20 cellular contexts compared by ENCODE assay signal in the genomic region with DNA sequence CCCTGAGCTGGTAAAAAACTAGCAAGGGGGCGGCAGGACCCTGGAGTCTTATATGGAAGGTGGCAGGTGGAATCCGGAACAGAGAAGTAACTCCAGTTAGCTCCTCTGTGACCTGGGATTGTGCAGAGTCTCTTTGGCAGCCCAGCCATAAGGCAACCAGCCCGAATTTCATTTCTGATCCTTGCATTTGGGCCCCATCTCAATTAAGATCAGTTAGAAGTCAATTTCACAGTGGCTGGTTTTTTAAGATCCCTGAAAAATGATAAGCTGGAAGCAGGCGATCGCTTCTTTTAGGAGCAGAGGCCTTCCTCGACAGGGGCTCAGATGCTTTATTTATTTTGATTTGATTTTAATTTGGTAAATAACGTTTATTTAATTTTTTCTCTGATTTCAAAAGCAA.
DNase-seq lines count a peak whose midpoint lies in the region; ATAC-seq and TF ChIP-seq lines count a peak whose summit lies in the region.
"Had no signal": no experiment of that assay in that cellular context is flagged by ENCODE, and none has a peak within 500 bp of the region (broad histone marks: within the 10 kb centered on the region; RNA-seq: fewer than 3 reads in every experiment).

No MANE protein-coding gene starts in this region.

- no peak overlapping the region for H3K4me2 ChIP-seq in SK-N-SH

- WGBS in SK-N-SH (ENCODE audit: low lambda C conversion rate): 76% methylated on average over 7 of the region's 7 CpGs

- POLR2A ChIA-PET in SK-N-SH (lab: Yijun Ruan, JAX): no interaction called here

- TF ChIP-seq CTCF in SK-N-SH (IDR thresholded peaks at IDR 0.05) (no peak), brain microvascular endothelial cell (IDR thresholded peaks at IDR 0.05; ENCODE audit: low read depth, low read length, missing control alignments) (no peak)

- no peaks in the 10 kb centered on the region for H4K20me1 ChIP-seq in SK-N-SH (ENCODE audit: insufficient read depth)

- no peak for ATAC-seq in SK-N-SH treated with all-trans-retinoic acid at 6 μM for 48 hours
- ATAC-seq: CD8-positive, alpha-beta T cell had no signal

- H3K9me3 ChIP-seq in SK-N-SH: no peaks in the 10 kb centered on the region
- H3K9me3 ChIP-seq: BE2C, Caco-2, HAP-1 had no signal

- in situ Hi-C loops in brain microvascular endothelial cell (cut with HindIII; ENCODE audit: low pct_ligation_motif_present, low sequenced_read_pairs): no loop called here

- H3K27ac ChIP-seq in SK-N-SH (ENCODE audit: low read depth in 2 of 2, low read length in 1 of 2) (no peak overlapping the region), brain microvascular endothelial cell (no peak overlapping the region)
- H3K27ac ChIP-seq: 22Rv1, C4-2B had no signal

- H3K27me3 ChIP-seq in SK-N-SH (ENCODE audit: insufficient read depth) (no peaks in the 10 kb centered on the region), brain microvascular endothelial cell (replicated peaks) (no peaks in the 10 kb centered on the region)
- H3K27me3 ChIP-seq: BE2C had no signal

- no peaks in the 10 kb centered on the region for H3K9me2 ChIP-seq in SK-N-SH

- TF ChIP-seq POLR2A in erythroblast (IDR thresholded peaks at IDR 0.05; ENCODE audit: low read length): no peak

- DNase-seq in SK-N-SH: peak; percentile 32
- DNase-seq in SK-N-DZ (ENCODE audit: low spot score): peak; percentile 55
- DNase-seq in left kidney (ENCODE audit: low read depth, low spot score): peak; percentile 32
- DNase-seq in erythroblast (lab: John Stamatoyannopoulos, UW): no peak
- no peak for DNase-seq in AML-193 (lab: John Stamatoyannopoulos, UW)
- DNase-seq in brain microvascular endothelial cell: no peak
- DNase-seq: BE2C; Caco-2; CD4-positive, CD25-positive, alpha-beta regulatory T cell; CD8-positive, alpha-beta T cell; DMS153; DMS79; EL; GF-D8; GOT3; HFFc6 had no signal

- peaks cover 10 to 18% of the 10 kb centered on the region in 2 experiments; a peak in 3 of 4 replicates for H3K4me1 ChIP-seq in SK-N-SH (ENCODE audit: control insufficient read depth in 1 of 2, insufficient read depth in 2 of 2, low read depth in 1 of 2, low read length in 1 of 2)
- H3K4me1 ChIP-seq: BE2C, Caco-2, HAP-1 had no signal

- H3K36me3 ChIP-seq in SK-N-SH (replicated peaks in 1 of 2; ENCODE audit: control insufficient read depth in 1 of 2, insufficient read depth in 2 of 2, low read length in 1 of 2) (no peaks in the 10 kb centered on the region), brain microvascular endothelial cell (replicated peaks) (no peaks in the 10 kb centered on the region)
- H3K36me3 ChIP-seq: BE2C, HAP-1 had no signal

- H2AFZ ChIP-seq in SK-N-SH (ENCODE audit: low read depth): no peak overlapping the region

- no peak for TF ChIP-seq EP300 in SK-N-SH (IDR thresholded peaks at IDR 0.05; ENCODE audit: borderline replicate concordance in 1 of 2, low read depth in 1 of 2, low read length in 1 of 2)

- H3K79me2 ChIP-seq in SK-N-SH (ENCODE audit: insufficient read depth): no peaks in the 10 kb centered on the region; the same call in 1 of the 2 replicates

- no peak for TF ChIP-seq RAD21 in SK-N-SH (IDR thresholded peaks at IDR 0.05; ENCODE audit: low read length)

- H3K4me3 ChIP-seq in SK-N-SH (ENCODE audit: low read depth in 2 of 2, low read length in 1 of 2) (no peak overlapping the region), brain microvascular endothelial cell (ENCODE audit: low read depth, low read length) (no peak overlapping the region)
- H3K4me3 ChIP-seq: HAP-1 had no signal

- CTCF ChIA-PET in SK-N-SH (lab: Yijun Ruan, JAX): interaction anchor here (1.6 kb wide), 1 partner anchor 10 kb away, joined by 6 read pairs; no protein-coding TSS in a partner anchor

- H3F3A ChIP-seq in SK-N-SH (replicated peaks; ENCODE audit: insufficient read depth): peaks cover 17% of the 10 kb centered on the region

- no peak overlapping the region for H3K9ac ChIP-seq in SK-N-SH

TF ChIP-seq in SK-N-SH, 30 proteins besides CTCF, POLR2A, EP300 and RAD21:
- TF ChIP-seq, protein P1, sequence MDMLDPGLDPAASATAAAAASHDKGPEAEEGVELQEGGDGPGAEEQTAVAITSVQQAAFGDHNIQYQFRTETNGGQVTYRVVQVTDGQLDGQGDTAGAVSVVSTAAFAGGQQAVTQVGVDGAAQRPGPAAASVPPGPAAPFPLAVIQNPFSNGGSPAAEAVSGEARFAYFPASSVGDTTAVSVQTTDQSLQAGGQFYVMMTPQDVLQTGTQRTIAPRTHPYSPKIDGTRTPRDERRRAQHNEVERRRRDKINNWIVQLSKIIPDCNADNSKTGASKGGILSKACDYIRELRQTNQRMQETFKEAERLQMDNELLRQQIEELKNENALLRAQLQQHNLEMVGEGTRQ (IDR thresholded peaks at IDR 0.05; ENCODE audit: borderline replicate concordance, low read depth, low read length): no peak
- peak; percentile 63 for TF ChIP-seq GATA2 (CRISPR knock-in tag; IDR thresholded peaks at IDR 0.05)

TF ChIP-seq in SK-N-SH treated with all-trans-retinoic acid at 6 μM for 48 hours, 23 proteins besides CTCF, POLR2A, EP300 and RAD21 (continues in another document):
- TF ChIP-seq SNAI2 (CRISPR knock-in tag; IDR thresholded peaks at IDR 0.05) (no peak), ZNF565 (CRISPR knock-in tag; conservative IDR thresholded peaks at IDR 0.05; ENCODE audit: low read depth) (no peak), BACH2 (CRISPR knock-in tag; IDR thresholded peaks at IDR 0.05; ENCODE audit: borderline replicate concordance) (no peak), ZC3H10 (CRISPR knock-in tag; IDR thresholded peaks at IDR 0.05) (no peak), PPARA (CRISPR knock-in tag; IDR thresholded peaks at IDR 0.05; ENCODE audit: borderline replicate concordance) (no peak), ARNTL (CRISPR knock-in tag; IDR thresholded peaks at IDR 0.05; ENCODE audit: borderline replicate concordance, low read depth) (no peak), ESRRG (CRISPR knock-in tag; IDR thresholded peaks at IDR 0.05) (no peak), OSR1 (CRISPR knock-in tag; IDR thresholded peaks at IDR 0.05) (no peak), TCF4 (CRISPR knock-in tag; IDR thresholded peaks at IDR 0.05; ENCODE audit: borderline replicate concordance) (no peak)
- TF ChIP-seq, protein P2, sequence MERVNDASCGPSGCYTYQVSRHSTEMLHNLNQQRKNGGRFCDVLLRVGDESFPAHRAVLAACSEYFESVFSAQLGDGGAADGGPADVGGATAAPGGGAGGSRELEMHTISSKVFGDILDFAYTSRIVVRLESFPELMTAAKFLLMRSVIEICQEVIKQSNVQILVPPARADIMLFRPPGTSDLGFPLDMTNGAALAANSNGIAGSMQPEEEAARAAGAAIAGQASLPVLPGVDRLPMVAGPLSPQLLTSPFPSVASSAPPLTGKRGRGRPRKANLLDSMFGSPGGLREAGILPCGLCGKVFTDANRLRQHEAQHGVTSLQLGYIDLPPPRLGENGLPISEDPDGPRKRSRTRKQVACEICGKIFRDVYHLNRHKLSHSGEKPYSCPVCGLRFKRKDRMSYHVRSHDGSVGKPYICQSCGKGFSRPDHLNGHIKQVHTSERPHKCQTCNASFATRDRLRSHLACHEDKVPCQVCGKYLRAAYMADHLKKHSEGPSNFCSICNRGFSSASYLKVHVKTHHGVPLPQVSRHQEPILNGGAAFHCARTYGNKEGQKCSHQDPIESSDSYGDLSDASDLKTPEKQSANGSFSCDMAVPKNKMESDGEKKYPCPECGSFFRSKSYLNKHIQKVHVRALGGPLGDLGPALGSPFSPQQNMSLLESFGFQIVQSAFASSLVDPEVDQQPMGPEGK (CRISPR knock-in tag; IDR thresholded peaks at IDR 0.05; ENCODE audit: borderline replicate concordance): no peak
- TF ChIP-seq, protein P3, sequence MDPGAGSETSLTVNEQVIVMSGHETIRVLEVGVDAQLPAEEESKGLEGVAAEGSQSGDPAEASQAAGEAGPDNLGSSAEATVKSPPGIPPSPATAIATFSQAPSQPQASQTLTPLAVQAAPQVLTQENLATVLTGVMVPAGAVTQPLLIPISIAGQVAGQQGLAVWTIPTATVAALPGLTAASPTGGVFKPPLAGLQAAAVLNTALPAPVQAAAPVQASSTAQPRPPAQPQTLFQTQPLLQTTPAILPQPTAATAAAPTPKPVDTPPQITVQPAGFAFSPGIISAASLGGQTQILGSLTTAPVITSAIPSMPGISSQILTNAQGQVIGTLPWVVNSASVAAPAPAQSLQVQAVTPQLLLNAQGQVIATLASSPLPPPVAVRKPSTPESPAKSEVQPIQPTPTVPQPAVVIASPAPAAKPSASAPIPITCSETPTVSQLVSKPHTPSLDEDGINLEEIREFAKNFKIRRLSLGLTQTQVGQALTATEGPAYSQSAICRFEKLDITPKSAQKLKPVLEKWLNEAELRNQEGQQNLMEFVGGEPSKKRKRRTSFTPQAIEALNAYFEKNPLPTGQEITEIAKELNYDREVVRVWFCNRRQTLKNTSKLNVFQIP (CRISPR knock-in tag; IDR thresholded peaks at IDR 0.05; ENCODE audit: borderline replicate concordance, low read depth): no peak
- TF ChIP-seq, protein P4, sequence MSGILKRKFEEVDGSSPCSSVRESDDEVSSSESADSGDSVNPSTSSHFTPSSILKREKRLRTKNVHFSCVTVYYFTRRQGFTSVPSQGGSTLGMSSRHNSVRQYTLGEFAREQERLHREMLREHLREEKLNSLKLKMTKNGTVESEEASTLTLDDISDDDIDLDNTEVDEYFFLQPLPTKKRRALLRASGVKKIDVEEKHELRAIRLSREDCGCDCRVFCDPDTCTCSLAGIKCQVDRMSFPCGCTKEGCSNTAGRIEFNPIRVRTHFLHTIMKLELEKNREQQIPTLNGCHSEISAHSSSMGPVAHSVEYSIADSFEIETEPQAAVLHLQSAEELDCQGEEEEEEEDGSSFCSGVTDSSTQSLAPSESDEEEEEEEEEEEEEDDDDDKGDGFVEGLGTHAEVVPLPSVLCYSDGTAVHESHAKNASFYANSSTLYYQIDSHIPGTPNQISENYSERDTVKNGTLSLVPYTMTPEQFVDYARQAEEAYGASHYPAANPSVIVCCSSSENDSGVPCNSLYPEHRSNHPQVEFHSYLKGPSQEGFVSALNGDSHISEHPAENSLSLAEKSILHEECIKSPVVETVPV (CRISPR knock-in tag; IDR thresholded peaks at IDR 0.05): no peak

Comparison
In these comparisons a context has a peak if more than half of its experiments do, and no peak if none do; other contexts are left out.
1. DNase-seq: peak in SK-N-SH (single experiment), SK-N-DZ (single experiment) and left kidney (single experiment); none in erythroblast (0 of 2), AML-193 (0 of 2) and brain microvascular endothelial cell (single experiment).